9 cellular contexts compared by ENCODE assay signal in genomic region chr4:39706829-39707511, GRCh38. TPM values are rescaled to one million over a fixed set of nuclear protein-coding genes. Genes with fewer than 3 reads are reported as not detected.
DNase-seq lines count a peak whose midpoint lies in the region; ATAC-seq, FAIRE-seq and TF ChIP-seq lines count a peak whose summit lies in the region.
"Had no signal": no experiment of that assay in that cellular context is flagged by ENCODE, and none has a peak within 500 bp of the region (broad histone marks: within the 10 kb centered on the region; RNA-seq: fewer than 3 reads in every experiment).

No MANE protein-coding gene starts in this region.

- no peaks in the 10 kb centered on the region for H3K9me3 Mint-ChIP-seq in activated T-helper 17 cell treated with anti-CD3 and anti-CD28 coated beads, Interleukin-2, amount 50 U/mL, for 72 hours
- no peaks in the 10 kb centered on the region for H3K9me3 Mint-ChIP-seq in memory B cell

- peak overlapping the region; percentile 20 for H3K27ac Mint-ChIP-seq in activated T-helper 17 cell treated with anti-CD3 and anti-CD28 coated beads, Interleukin-2, amount 50 U/mL, for 72 hours
- H3K27ac Mint-ChIP-seq in memory B cell, result peak overlapping the region; percentile 40

- FAIRE-seq in A549 (lab: Jason Lieb, UNC) (no peak), H54 (lab: Jason Lieb, UNC) (no peak)

- TF ChIP-seq EP300 in A549 (IDR thresholded peaks at IDR 0.05), result no peak

- no peaks in the 10 kb centered on the region for H3K9me3 ChIP-seq in A549

- POLR2A ChIA-PET in A549 (lab: Yijun Ruan, JAX), result interaction anchor here (0.6 to 0.7 kb wide), 2 partner anchors 112 to 348 kb away, joined by 3 to 4 read pairs; no protein-coding TSS in a partner anchor

- H3K27me3 Mint-ChIP-seq in activated T-helper 17 cell treated with anti-CD3 and anti-CD28 coated beads, Interleukin-2, amount 50 U/mL, for 72 hours, result no peaks in the 10 kb centered on the region
- H3K27me3 Mint-ChIP-seq in memory B cell, result no peaks in the 10 kb centered on the region

- H3K36me3 Mint-ChIP-seq in activated T-helper 17 cell treated with anti-CD3 and anti-CD28 coated beads, Interleukin-2, amount 50 U/mL, for 72 hours (ENCODE audit: low read depth), result peaks cover 39% of the 10 kb centered on the region
- H3K36me3 Mint-ChIP-seq in memory B cell, result peaks cover 2% of the 10 kb centered on the region

- no peak for TF ChIP-seq CTCF in A549 (IDR thresholded peaks at IDR 0.05)

- TF ChIP-seq RAD21 in A549 (conservative IDR thresholded peaks at IDR 0.05 in 1 of 2, IDR thresholded peaks at IDR 0.05 in 1 of 2), result no peak

- H3K4me3 ChIP-seq in A549, result no peak overlapping the region

- CTCF ChIA-PET in A549 (lab: Yijun Ruan, JAX), result interaction anchor here (1.3 kb wide), 1 partner anchor 237 kb away, joined by 3 read pairs; no protein-coding TSS in a partner anchor

- H3K4me3 Mint-ChIP-seq in activated T-helper 17 cell treated with anti-CD3 and anti-CD28 coated beads, Interleukin-2, amount 50 U/mL, for 72 hours, result peak overlapping the region; percentile 0
- no peak overlapping the region for H3K4me3 Mint-ChIP-seq in memory B cell

- peak in 1 of 2 experiments; percentile 64; a peak in 3 of 6 replicates for ATAC-seq in A549
- peak; percentile 47 for ATAC-seq in GM19043 (IDR thresholded peaks at IDR 0.05; ENCODE audit: low read depth, unreplicated experiment)
- ATAC-seq in activated T-helper 17 cell treated with anti-CD3 and anti-CD28 coated beads, Interleukin-2, amount 50 U/mL, for 72 hours (replicated peaks), result peak; percentile 87
- no peak for ATAC-seq in memory B cell (ENCODE audit: low read depth)
- no peak for ATAC-seq in GM19397 (IDR thresholded peaks at IDR 0.05; ENCODE audit: unreplicated experiment)

- WGBS in A549 (ENCODE audit: missing lambda C conversion rate), result 81% methylated on average over 10 of the region's 10 CpGs

- H3K4me2 ChIP-seq in A549, result peak overlapping the region; percentile 37

- TF ChIP-seq POLR2A in A549 (IDR thresholded peaks at IDR 0.05; ENCODE audit: low read length) (no peak), H54 (IDR thresholded peaks at IDR 0.05; ENCODE audit: low read depth, low read length) (no peak)

- H3K4me1 Mint-ChIP-seq in activated T-helper 17 cell treated with anti-CD3 and anti-CD28 coated beads, Interleukin-2, amount 50 U/mL, for 72 hours, result peaks cover 9% of the 10 kb centered on the region
- peaks cover 8% of the 10 kb centered on the region for H3K4me1 Mint-ChIP-seq in memory B cell

- H3K27ac ChIP-seq in A549, result peak overlapping the region in 1 of 2 experiments; percentile 63; a peak in 2 of 6 replicates

- peaks cover 36% of the 10 kb centered on the region for H3K4me1 ChIP-seq in A549

- DNase-seq in A549 (ENCODE audit: low read depth in 1 of 2, low spot score in 1 of 2) (peak in 1 of 2 experiments; percentile 29), memory B cell (ENCODE audit: low spot score in 2 of 2) (no peak), H54 (ENCODE audit: insufficient read length, low spot score) (no peak), iPS-NIHi7 (ENCODE audit: extremely low spot score) (no peak), NCI-H1105 (lab: John Stamatoyannopoulos, UW) (no peak)
- DNase-seq: NCI-H2081 had no signal

TF ChIP-seq in A549, 52 proteins besides CTCF, POLR2A, EP300 and RAD21:
- TF ChIP-seq FOSL2 (IDR thresholded peaks at IDR 0.05), result no peak
- TF ChIP-seq FOSL2 (CRISPR knock-in tag; IDR thresholded peaks at IDR 0.05), result no peak
- no peak for TF ChIP-seq FOSB (CRISPR knock-in tag; IDR thresholded peaks at IDR 0.05)
- no peak for TF ChIP-seq BHLHE40 (IDR thresholded peaks at IDR 0.05; ENCODE audit: low read depth, low read length)
- TF ChIP-seq MAZ (IDR thresholded peaks at IDR 0.05; ENCODE audit: borderline replicate concordance, low read depth, low read length), result no peak
- no peak for TF ChIP-seq TP53 (CRISPR knock-in tag; IDR thresholded peaks at IDR 0.05)
- TF ChIP-seq, protein P1, sequence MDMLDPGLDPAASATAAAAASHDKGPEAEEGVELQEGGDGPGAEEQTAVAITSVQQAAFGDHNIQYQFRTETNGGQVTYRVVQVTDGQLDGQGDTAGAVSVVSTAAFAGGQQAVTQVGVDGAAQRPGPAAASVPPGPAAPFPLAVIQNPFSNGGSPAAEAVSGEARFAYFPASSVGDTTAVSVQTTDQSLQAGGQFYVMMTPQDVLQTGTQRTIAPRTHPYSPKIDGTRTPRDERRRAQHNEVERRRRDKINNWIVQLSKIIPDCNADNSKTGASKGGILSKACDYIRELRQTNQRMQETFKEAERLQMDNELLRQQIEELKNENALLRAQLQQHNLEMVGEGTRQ (IDR thresholded peaks at IDR 0.05), result no peak
- no peak for TF ChIP-seq KDM5A (IDR thresholded peaks at IDR 0.05)
- TF ChIP-seq, protein P2, sequence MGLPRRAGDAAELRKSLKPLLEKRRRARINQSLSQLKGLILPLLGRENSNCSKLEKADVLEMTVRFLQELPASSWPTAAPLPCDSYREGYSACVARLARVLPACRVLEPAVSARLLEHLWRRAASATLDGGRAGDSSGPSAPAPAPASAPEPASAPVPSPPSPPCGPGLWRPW (IDR thresholded peaks at IDR 0.05), result no peak
- no peak for TF ChIP-seq GATA3 (IDR thresholded peaks at IDR 0.05; ENCODE audit: borderline replicate concordance)
- TF ChIP-seq ZC3H11A (IDR thresholded peaks at IDR 0.05), result no peak
- TF ChIP-seq ZNF302 (CRISPR knock-in tag; IDR thresholded peaks at IDR 0.05), result no peak
- TF ChIP-seq HOXB13 (CRISPR knock-in tag; IDR thresholded peaks at IDR 0.05; ENCODE audit: low read depth), result no peak
- TF ChIP-seq MAFK (IDR thresholded peaks at IDR 0.05; ENCODE audit: partially characterized antibody), result no peak
- no peak for TF ChIP-seq SREBF2 (IDR thresholded peaks at IDR 0.05)
- TF ChIP-seq NFE2L2 (conservative IDR thresholded peaks at IDR 0.05; ENCODE audit: low read length), result no peak
- no peak for TF ChIP-seq ATOH8 (CRISPR knock-in tag; IDR thresholded peaks at IDR 0.05; ENCODE audit: low read depth)
- no peak for TF ChIP-seq ELK1 (IDR thresholded peaks at IDR 0.05; ENCODE audit: low read depth, low read length)
- TF ChIP-seq CHD2 (IDR thresholded peaks at IDR 0.05; ENCODE audit: low read length, partially characterized antibody), result no peak
- no peak for TF ChIP-seq HEYL (CRISPR knock-in tag; IDR thresholded peaks at IDR 0.05)
TF ChIP-seq in A549: peak in this region for 0.

RNA-seq across cellular contexts. Expression of gene UBE2K, which starts 9.0 kb away (rescaled TPM):
- 116 and 130 TPM in 2 replicates for polyA plus RNA-seq in A549 (2011; rRNA removed)
- polyA plus RNA-seq in A549 (2012; cell fraction: cytosol; rRNA removed), result 52.8 and 82.4 TPM in 2 replicates
- polyA plus RNA-seq in A549 (2012; cell fraction: nucleus; rRNA removed), result 6.5 and 8.4 TPM in 2 replicates
- 89.3 to 117 TPM (median 103 TPM) in 3 replicates for polyA plus RNA-seq in A549 (2017; fragmentation: RNase III; extraction: RNeasy Plus Mini Kit Qiagen cat#74134 plus additional on column Dnase treatment)
- 19.0 and 28.4 TPM in 2 replicates for polyA minus RNA-seq in A549 (2011; rRNA and poly(A)+ RNA removed)
- total RNA-seq in activated T-helper 17 cell treated with anti-CD3 and anti-CD28 coated beads, Interleukin-2, amount 50 U/mL, for 72 hours, result 10 to 100 TPM; 52.5 to 90.0 TPM

Comparison
In these comparisons a context has a peak if more than half of its experiments do, and no peak if none do; other contexts are left out.
1. ATAC-seq: peak in GM19043 (single experiment) and activated T-helper 17 cell treated with anti-CD3 and anti-CD28 coated beads, Interleukin-2, amount 50 U/mL, for 72 hours (single experiment); none in memory B cell (single experiment) and GM19397 (single experiment).